In the genomic region with DNA sequence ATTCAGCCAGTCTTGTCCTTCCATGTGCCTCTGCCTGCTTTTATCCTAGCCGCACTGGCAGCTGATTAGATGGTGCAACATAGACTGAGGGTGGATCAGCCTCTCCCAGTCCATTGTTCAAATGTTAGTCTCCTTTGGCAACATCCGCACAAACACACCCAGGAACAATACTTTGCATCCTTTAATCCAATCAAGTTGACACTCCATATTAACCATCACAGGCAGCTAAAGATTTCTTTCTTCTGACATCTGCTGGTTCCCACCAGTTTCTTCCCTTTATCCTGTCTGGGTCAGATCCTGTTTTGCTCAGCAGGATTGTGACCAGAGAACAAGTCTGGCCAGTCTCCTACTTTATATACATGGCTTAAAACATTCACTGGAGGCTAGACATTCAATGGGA, we compare ENCODE assay signal across 30 cellular contexts.
DNase-seq lines count a peak whose midpoint lies in the region; ATAC-seq and TF ChIP-seq lines count a peak whose summit lies in the region.
"Had no signal": no experiment of that assay in that cellular context is flagged by ENCODE, and none has a peak within 500 bp of the region (broad histone marks: within the 10 kb centered on the region; RNA-seq: fewer than 3 reads in every experiment).

No MANE protein-coding gene starts in this region.

- H3K36me3 Mint-ChIP-seq in endodermal cell (ENCODE audit: low read depth) (no peaks in the 10 kb centered on the region), nephron (ENCODE audit: low read depth) (no peaks in the 10 kb centered on the region)
- H3K36me3 Mint-ChIP-seq: IgD-negative memory B cell had no signal

- no peaks in the 10 kb centered on the region for H3K27me3 ChIP-seq in endodermal cell (ENCODE audit: control insufficient read depth, insufficient read depth, low read length, poor library complexity, severe bottlenecking)
- H3K27me3 ChIP-seq: BLaER1 treated with 17β-estradiol and CSF1 and Interleukin-3, amounts not matched to agents 10 nM and 100 nM; SJSA1 had no signal

- ATAC-seq in HG03571 (IDR thresholded peaks at IDR 0.05; ENCODE audit: unreplicated experiment) (no peak), GM21447 (IDR thresholded peaks at IDR 0.05; ENCODE audit: unreplicated experiment) (no peak), GM21381 (IDR thresholded peaks at IDR 0.05; ENCODE audit: unreplicated experiment) (no peak)

- H3K27me3 Mint-ChIP-seq in endodermal cell (ENCODE audit: insufficient read depth) (no peaks in the 10 kb centered on the region), nephron (ENCODE audit: low read depth) (no peaks in the 10 kb centered on the region)
- H3K27me3 Mint-ChIP-seq: CD4-positive, alpha-beta T cell; IgD-negative memory B cell had no signal

- no peak overlapping the region for H3K9ac ChIP-seq in endodermal cell (ENCODE audit: extremely low read depth, low read length, poor library complexity, severe bottlenecking)
- H3K9ac ChIP-seq: BLaER1 treated with 17β-estradiol and CSF1 and Interleukin-3, amounts not matched to agents 10 nM and 100 nM; KMS-11 had no signal

- H3K4me3 Mint-ChIP-seq in endodermal cell (no peak overlapping the region), nephron (no peak overlapping the region)
- H3K4me3 Mint-ChIP-seq: CD4-positive, alpha-beta T cell; HFFc6; IgD-negative memory B cell had no signal

- peaks cover 4% of the 10 kb centered on the region for H3K4me1 ChIP-seq in endodermal cell (ENCODE audit: control insufficient read depth, insufficient read depth, low read length)
- H3K4me1 ChIP-seq: BLaER1 treated with 17β-estradiol and CSF1 and Interleukin-3, amounts not matched to agents 10 nM and 100 nM; HAP-1; SJSA1 had no signal

- H3K36me3 ChIP-seq in endodermal cell (ENCODE audit: control insufficient read depth, insufficient read depth, low read length), result no peaks in the 10 kb centered on the region
- H3K36me3 ChIP-seq: BLaER1 treated with 17β-estradiol and CSF1 and Interleukin-3, amounts not matched to agents 10 nM and 100 nM; HAP-1; SJSA1 had no signal

- no peak overlapping the region for H3K4me3 ChIP-seq in endodermal cell (ENCODE audit: low read length)
- H3K4me3 ChIP-seq in coronary artery, result no peak overlapping the region
- H3K4me3 ChIP-seq: BLaER1 treated with 17β-estradiol and CSF1 and Interleukin-3, amounts not matched to agents 10 nM and 100 nM; HAP-1; SJSA1 had no signal

- H3K9me3 ChIP-seq in endodermal cell (ENCODE audit: control insufficient read depth, low read length), result no peaks in the 10 kb centered on the region
- H3K9me3 ChIP-seq: BLaER1 treated with 17β-estradiol and CSF1 and Interleukin-3, amounts not matched to agents 10 nM and 100 nM; HAP-1; SJSA1 had no signal

- H3K4me1 Mint-ChIP-seq in endodermal cell (peaks cover 21% of the 10 kb centered on the region), nephron (peaks cover 6% of the 10 kb centered on the region)
- H3K4me1 Mint-ChIP-seq: IgD-negative memory B cell had no signal

- TF ChIP-seq CTCF in endodermal cell (conservative IDR thresholded peaks at IDR 0.05), result no peak
- no peak for TF ChIP-seq CTCF in nephron (IDR thresholded peaks at IDR 0.05; ENCODE audit: unreplicated experiment in 3 of 3)
- TF ChIP-seq CTCF in coronary artery (IDR thresholded peaks at IDR 0.05), result no peak

- no peak overlapping the region for H3K27ac Mint-ChIP-seq in endodermal cell
- peak overlapping the region in 2 of 3 experiments; percentile 28 to 67 for H3K27ac Mint-ChIP-seq in nephron
- H3K27ac Mint-ChIP-seq: CD4-positive, alpha-beta T cell; HFFc6; IgD-negative memory B cell had no signal

- H3K9me3 Mint-ChIP-seq in endodermal cell (peaks cover 2% of the 10 kb centered on the region), nephron (no peaks in the 10 kb centered on the region)

- 67 to 89% methylated on average over 2 of the region's 2 CpGs for WGBS in endodermal cell (ENCODE audit: insufficient coverage in 1 of 2, insufficient read length in 1 of 2), 2 experiments

- H3K27ac ChIP-seq in endodermal cell (ENCODE audit: low read depth, low read length) (peak overlapping the region; percentile 96), coronary artery (no peak overlapping the region)
- H3K27ac ChIP-seq: BLaER1 treated with 17β-estradiol and CSF1 and Interleukin-3, amounts not matched to agents 10 nM and 100 nM; HL-60; KMS-11; SJSA1 had no signal

- DNase-seq in NCI-H748 (lab: John Stamatoyannopoulos, UW; ENCODE audit: unreplicated experiment) (peak; percentile 44), NCI-H748 treated with DMSO at 0.1 percent for 48 hours (lab: John Stamatoyannopoulos, UW) (no peak), endodermal cell (peak; percentile 34), coronary artery (ENCODE audit: low spot score) (no peak)
- DNase-seq: AML-193; CD4-positive, alpha-beta T cell; DMS79; EL; GF-D8; GOT3; HFFc6; MM.1S; NCI-H1694 treated with DMSO at 0.1 percent for 48 hours; NCI-H2081; NCI-H2171 treated with DMSO at 0.1 percent for 48 hours; NCI-H345; NCI-H510A treated with DMSO at 0.1 percent for 48 hours; NCI-H774; Right ventricle myocardium superior; RPMI8226 had no signal

Comparison
In these comparisons a context has a peak if more than half of its experiments do, and no peak if none do; other contexts are left out.
1. DNase-seq: peak in NCI-H748 (single experiment) and endodermal cell (single experiment); none in NCI-H748 treated with DMSO at 0.1 percent for 48 hours (single experiment) and coronary artery (single experiment).